Comparison of ENCODE assay signal across 1 cellular context in the genomic region with DNA sequence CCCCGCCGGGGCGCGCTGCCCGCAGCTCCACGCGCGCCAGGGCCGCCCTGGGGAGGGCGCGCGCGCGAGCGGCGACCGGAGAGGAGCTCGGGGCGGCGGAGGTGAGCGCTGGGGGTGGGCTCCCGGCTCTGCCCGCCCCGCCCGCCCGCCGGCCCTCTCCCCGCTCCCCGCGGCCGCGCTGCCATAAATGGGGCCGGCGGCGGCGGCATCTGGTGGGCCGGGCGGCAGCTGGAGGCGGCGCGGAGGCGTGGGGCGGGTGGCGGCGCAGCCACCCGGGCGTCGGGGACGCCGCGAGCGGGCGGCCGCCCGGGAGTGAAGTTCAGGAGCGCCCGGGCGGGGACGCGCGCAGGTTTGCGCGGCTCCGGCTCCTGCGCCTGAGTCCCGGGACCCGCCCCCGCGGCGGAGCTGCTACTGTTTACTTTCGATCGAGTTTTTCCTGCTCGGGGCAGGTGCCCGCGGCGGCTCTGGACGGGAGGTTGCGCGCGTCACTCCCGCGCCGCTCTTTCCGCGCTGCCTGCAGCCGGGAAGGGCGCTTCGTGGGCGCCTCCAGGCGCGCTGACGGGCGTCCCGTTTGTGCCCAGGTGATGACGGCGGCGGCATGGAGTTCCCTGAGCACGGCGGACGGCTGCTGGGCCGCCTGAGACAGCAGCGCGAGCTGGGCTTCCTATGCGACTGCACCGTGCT.
A peak's percentile ranks its signal among the peaks of the same experiment; 100 is the strongest.
TF ChIP-seq lines count a peak whose summit lies in the region.

Gene ZBTB42 (plus strand): TSS at position 502 of the 684 bp plus-strand sequence. CDS start 97 bp downstream, at position 599.

TF ChIP-seq in HepG2, 621 proteins besides CTCF, POLR2A, EP300 and RAD21 (continued from another document and continues in another):
- TF ChIP-seq, protein P1, sequence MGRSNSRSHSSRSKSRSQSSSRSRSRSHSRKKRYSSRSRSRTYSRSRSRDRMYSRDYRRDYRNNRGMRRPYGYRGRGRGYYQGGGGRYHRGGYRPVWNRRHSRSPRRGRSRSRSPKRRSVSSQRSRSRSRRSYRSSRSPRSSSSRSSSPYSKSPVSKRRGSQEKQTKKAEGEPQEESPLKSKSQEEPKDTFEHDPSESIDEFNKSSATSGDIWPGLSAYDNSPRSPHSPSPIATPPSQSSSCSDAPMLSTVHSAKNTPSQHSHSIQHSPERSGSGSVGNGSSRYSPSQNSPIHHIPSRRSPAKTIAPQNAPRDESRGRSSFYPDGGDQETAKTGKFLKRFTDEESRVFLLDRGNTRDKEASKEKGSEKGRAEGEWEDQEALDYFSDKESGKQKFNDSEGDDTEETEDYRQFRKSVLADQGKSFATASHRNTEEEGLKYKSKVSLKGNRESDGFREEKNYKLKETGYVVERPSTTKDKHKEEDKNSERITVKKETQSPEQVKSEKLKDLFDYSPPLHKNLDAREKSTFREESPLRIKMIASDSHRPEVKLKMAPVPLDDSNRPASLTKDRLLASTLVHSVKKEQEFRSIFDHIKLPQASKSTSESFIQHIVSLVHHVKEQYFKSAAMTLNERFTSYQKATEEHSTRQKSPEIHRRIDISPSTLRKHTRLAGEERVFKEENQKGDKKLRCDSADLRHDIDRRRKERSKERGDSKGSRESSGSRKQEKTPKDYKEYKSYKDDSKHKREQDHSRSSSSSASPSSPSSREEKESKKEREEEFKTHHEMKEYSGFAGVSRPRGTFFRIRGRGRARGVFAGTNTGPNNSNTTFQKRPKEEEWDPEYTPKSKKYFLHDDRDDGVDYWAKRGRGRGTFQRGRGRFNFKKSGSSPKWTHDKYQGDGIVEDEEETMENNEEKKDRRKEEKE (IDR thresholded peaks at IDR 0.05) = no peak
- TF ChIP-seq ZNF230 (CRISPR knock-in tag; IDR thresholded peaks at IDR 0.05) (no peak), ZNF253 (CRISPR knock-in tag; IDR thresholded peaks at IDR 0.05; ENCODE audit: borderline replicate concordance) (no peak), KAT8 (CRISPR knock-in tag; IDR thresholded peaks at IDR 0.05) (no peak), NCOR1 (IDR thresholded peaks at IDR 0.05; ENCODE audit: borderline replicate concordance, low read length) (no peak), ZBTB43 (CRISPR knock-in tag; conservative IDR thresholded peaks at IDR 0.05) (no peak), NFKB2 (CRISPR knock-in tag; IDR thresholded peaks at IDR 0.05; ENCODE audit: borderline replicate concordance) (no peak), ZNF674 (CRISPR knock-in tag; IDR thresholded peaks at IDR 0.05; ENCODE audit: low read depth) (no peak), ZBTB1 (CRISPR knock-in tag; IDR thresholded peaks at IDR 0.05; ENCODE audit: borderline replicate concordance) (no peak), AHDC1 (CRISPR knock-in tag; IDR thresholded peaks at IDR 0.05; ENCODE audit: borderline replicate concordance) (no peak), SPEN (CRISPR knock-in tag; IDR thresholded peaks at IDR 0.05; ENCODE audit: low read depth) (0 out of 2 replicates have a peak, but pooled peaks have one; percentile 20), HMG20A (CRISPR knock-in tag; IDR thresholded peaks at IDR 0.05; ENCODE audit: borderline replicate concordance) (no peak), CBX1 (IDR thresholded peaks at IDR 0.05; ENCODE audit: low read depth) (no peak), TBL1XR1 (IDR thresholded peaks at IDR 0.05; ENCODE audit: borderline replicate concordance, low read length, partially characterized antibody) (no peak), THYN1 (CRISPR knock-in tag; IDR thresholded peaks at IDR 0.05; ENCODE audit: borderline replicate concordance, low read depth) (no peak), MYNN (CRISPR knock-in tag; IDR thresholded peaks at IDR 0.05; ENCODE audit: low read depth) (no peak), TEF (CRISPR knock-in tag; IDR thresholded peaks at IDR 0.05) (no peak), ZNF83 (CRISPR knock-in tag; IDR thresholded peaks at IDR 0.05; ENCODE audit: borderline replicate concordance) (no peak), TCF7L2 (IDR thresholded peaks at IDR 0.05; ENCODE audit: low read depth, low read length) (no peak), HMGXB4 (CRISPR knock-in tag; IDR thresholded peaks at IDR 0.05; ENCODE audit: borderline replicate concordance in 1 of 2, low read depth in 1 of 2) (peak; percentile 17 to 20; a peak in 1 of 4 replicates), ZNF709 (CRISPR knock-in tag; IDR thresholded peaks at IDR 0.05) (no peak), ZMYM2 (CRISPR knock-in tag; IDR thresholded peaks at IDR 0.05) (no peak), PHF20 (CRISPR knock-in tag; IDR thresholded peaks at IDR 0.05) (no peak), ZNF337 (CRISPR knock-in tag; IDR thresholded peaks at IDR 0.05; ENCODE audit: borderline replicate concordance, low read depth) (no peak), SOX5 (CRISPR knock-in tag; IDR thresholded peaks at IDR 0.05; ENCODE audit: borderline replicate concordance) (no peak), MAZ (IDR thresholded peaks at IDR 0.05; ENCODE audit: borderline replicate concordance, low read depth, low read length) (no peak), MAZ (CRISPR knock-in tag; IDR thresholded peaks at IDR 0.05; ENCODE audit: low read depth) (no peak), NBN (conservative IDR thresholded peaks at IDR 0.05) (no peak), ATM (IDR thresholded peaks at IDR 0.05; ENCODE audit: borderline replicate concordance) (no peak), ZNF33B (CRISPR knock-in tag; IDR thresholded peaks at IDR 0.05) (no peak), ZNF574 (CRISPR knock-in tag; IDR thresholded peaks at IDR 0.05) (no peak), NR2F1 (CRISPR knock-in tag; IDR thresholded peaks at IDR 0.05) (no peak), ZNF282 (IDR thresholded peaks at IDR 0.05; ENCODE audit: partially characterized antibody) (no peak), ZNF503 (CRISPR knock-in tag; IDR thresholded peaks at IDR 0.05) (no peak), ZNF878 (CRISPR knock-in tag; IDR thresholded peaks at IDR 0.05) (no peak), SRSF1 (optimal IDR thresholded peaks at IDR 0.05; ENCODE audit: low read depth, low read length) (no peak), ZNF619 (CRISPR knock-in tag; IDR thresholded peaks at IDR 0.05) (no peak), ZNF329 (CRISPR knock-in tag; IDR thresholded peaks at IDR 0.05; ENCODE audit: low read depth) (no peak), ZNF773 (CRISPR knock-in tag; IDR thresholded peaks at IDR 0.05; ENCODE audit: borderline replicate concordance) (0 out of 2 replicates have a peak, but pooled peaks have one; percentile 46), HOXA5 (CRISPR knock-in tag; IDR thresholded peaks at IDR 0.05) (0 out of 2 replicates have a peak, but pooled peaks have one; percentile 34), ZNF724P (CRISPR knock-in tag; IDR thresholded peaks at IDR 0.05; ENCODE audit: borderline replicate concordance) (no peak), ZNF746 (CRISPR knock-in tag; IDR thresholded peaks at IDR 0.05) (no peak), ZNF660 (CRISPR knock-in tag; IDR thresholded peaks at IDR 0.05; ENCODE audit: borderline replicate concordance, low read depth) (no peak)
- TF ChIP-seq, protein P2, sequence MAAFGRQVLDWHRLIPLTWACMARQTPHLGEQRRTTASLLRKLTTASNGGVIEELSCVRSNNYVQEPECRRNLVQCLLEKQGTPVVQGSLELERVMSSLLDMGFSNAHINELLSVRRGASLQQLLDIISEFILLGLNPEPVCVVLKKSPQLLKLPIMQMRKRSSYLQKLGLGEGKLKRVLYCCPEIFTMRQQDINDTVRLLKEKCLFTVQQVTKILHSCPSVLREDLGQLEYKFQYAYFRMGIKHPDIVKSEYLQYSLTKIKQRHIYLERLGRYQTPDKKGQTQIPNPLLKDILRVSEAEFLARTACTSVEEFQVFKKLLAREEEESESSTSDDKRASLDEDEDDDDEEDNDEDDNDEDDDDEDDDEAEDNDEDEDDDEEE (CRISPR knock-in tag; IDR thresholded peaks at IDR 0.05) = no peak
